28 cellular contexts compared by ENCODE assay signal in the genomic region with DNA sequence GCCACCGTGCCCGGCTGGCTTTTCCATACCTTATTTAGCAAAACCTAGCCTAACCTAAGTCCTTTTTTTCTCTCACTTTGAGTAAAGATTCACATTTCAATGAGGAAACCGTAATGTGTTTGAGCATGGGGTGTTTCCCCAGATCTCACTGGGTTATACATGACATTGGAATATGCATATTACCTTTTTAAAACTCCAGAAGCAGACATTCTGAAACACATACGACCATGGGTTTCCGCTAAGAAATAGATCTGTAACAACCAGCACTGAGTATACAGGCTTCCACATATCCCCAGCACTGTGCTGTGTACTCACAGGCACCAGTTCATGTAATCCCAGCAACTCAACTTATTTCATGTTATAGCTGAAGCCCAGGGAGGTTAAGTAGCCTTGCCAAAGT. TPM values are rescaled to one million over a fixed set of nuclear protein-coding genes. Genes with fewer than 3 reads are reported as not detected.
DNase-seq lines count a peak whose midpoint lies in the region; ATAC-seq, FAIRE-seq and TF ChIP-seq lines count a peak whose summit lies in the region.
"Had no signal": no experiment of that assay in that cellular context is flagged by ENCODE, and none has a peak within 500 bp of the region (broad histone marks: within the 10 kb centered on the region; RNA-seq: fewer than 3 reads in every experiment).

No MANE protein-coding gene starts in this region.

- 88 to 92% methylated on average over 5 of the region's 5 CpGs for WGBS in heart right ventricle, 2 donors
- 11% methylated on average over 5 of the region's 5 CpGs for WGBS in GM12878 (ENCODE audit: insufficient coverage, insufficient replicate concordance, low lambda C conversion rate, missing lambda C conversion rate)
- 87% methylated on average over 5 of the region's 5 CpGs for WGBS in suprapubic skin

- ATAC-seq in heart right ventricle (no peak), GM12878 (peak; percentile 42)
- ATAC-seq: gastrocnemius medialis, HepG2, sciatic nerve had no signal

- POLR2A ChIA-PET in GM12878 (lab: Charles Lee): no interaction called here

- TF ChIP-seq EP300 in GM12878 (IDR thresholded peaks at IDR 0.05; ENCODE audit: borderline replicate concordance in 1 of 2, control insufficient read depth in 1 of 2, low read depth in 2 of 2, low read length in 2 of 2) (no peak), suprapubic skin (IDR thresholded peaks at IDR 0.05) (no peak)

- RAD21 ChIA-PET in GM12878 (lab: Charles Lee; ENCODE audit: unreplicated experiment): interaction anchor here (0.6 kb wide), 1 partner anchor 215 kb away, joined by 3 read pairs; no protein-coding TSS in a partner anchor

- H3K79me2 ChIP-seq in GM12878 (ENCODE audit: control insufficient read depth, insufficient read depth, low read length): no peaks in the 10 kb centered on the region

- H3K9me3 ChIP-seq in cardiac muscle cell (ENCODE audit: low read depth): no peaks in the 10 kb centered on the region
- H3K9me3 ChIP-seq in heart right ventricle: no peaks in the 10 kb centered on the region
- H3K9me3 ChIP-seq in GM12878 (replicated peaks; ENCODE audit: control insufficient read depth, insufficient read depth, low read length): no peaks in the 10 kb centered on the region
- no peaks in the 10 kb centered on the region for H3K9me3 ChIP-seq in suprapubic skin
- H3K9me3 ChIP-seq: esophagus squamous epithelium, gastrocnemius medialis had no signal

- DNase-seq in cardiac muscle cell (ENCODE audit: low read depth in 1 of 2, low spot score in 1 of 2) (no peak), heart right ventricle (no peak), GM12878 (ENCODE audit: low read depth, low spot score) (no peak), osteocyte (ENCODE audit: extremely low spot score, unreplicated experiment) (no peak), SKM-1 (lab: John Stamatoyannopoulos, UW; ENCODE audit: unreplicated experiment) (no peak), mesothelial cell of epicardium (ENCODE audit: low spot score in 2 of 2, unreplicated experiment in 2 of 2) (no peak), suprapubic skin (ENCODE audit: low spot score in 2 of 2) (no peak)
- DNase-seq: activated CD4-positive, alpha-beta T cell treated with anti-CD3 and anti-CD28 coated beads, Interleukin-2, amount 10 ng/mL, durations not matched to agents 24 days and 14 days; activated naive CD4-positive, alpha-beta T cell; C1 segment of cervical spinal cord; cortex of kidney; endodermal cell; esophagus squamous epithelium; gastrocnemius medialis; H9; NCI-H1694; NCI-H2171; NCI-H524; NK-92 treated with Interleukin-12 subunit alpha and Interleukin-12 subunit beta, amount 100 ng/mL, for 24 hours; SIG-M5 had no signal

- H3K9ac ChIP-seq in GM12878 (ENCODE audit: control insufficient read depth, insufficient read depth, low read length): no peak overlapping the region

- SMC1A ChIA-PET in GM12878 (lab: Charles Lee; ENCODE audit: uncharacterized antibody, unreplicated experiment): interaction anchor here (0.6 kb wide), 1 partner anchor 38 kb away, joined by 3 read pairs; no protein-coding TSS in a partner anchor

- intact Hi-C loops in heart right ventricle (cut with DNase I) (no loop called here), GM12878 (cut with micrococcal nuclease; ENCODE audit: unreplicated experiment) (no loop called here)

- no TSS peak for BruUV-seq in GM12878 (replicated peaks; lab: Mats Ljungman, UMichigan)

- no peak for TF ChIP-seq CTCF in cardiac muscle cell (IDR thresholded peaks at IDR 0.05; ENCODE audit: low read depth, low read length)
- TF ChIP-seq CTCF in heart right ventricle (IDR thresholded peaks at IDR 0.05): no peak
- no peak for TF ChIP-seq CTCF in GM12878 (IDR thresholded peaks at IDR 0.05 in 2 of 3, conservative IDR thresholded peaks at IDR 0.05 in 1 of 3; ENCODE audit: control insufficient read depth in 2 of 3, extremely low read depth in 1 of 3, insufficient read depth in 1 of 3, low read depth in 3 of 3, low read length in 3 of 3)
- no peak for TF ChIP-seq CTCF in osteocyte (IDR thresholded peaks at IDR 0.05)
- no peak for TF ChIP-seq CTCF in mesothelial cell of epicardium (IDR thresholded peaks at IDR 0.05; ENCODE audit: unreplicated experiment)
- no peak for TF ChIP-seq CTCF in suprapubic skin (IDR thresholded peaks at IDR 0.05)

- H3K27ac Mint-ChIP-seq in osteocyte (ENCODE audit: unreplicated experiment): peak overlapping the region; percentile 80
- no peak overlapping the region for H3K27ac Mint-ChIP-seq in mesothelial cell of epicardium
- H3K27ac Mint-ChIP-seq: activated CD4-positive, alpha-beta T cell treated with anti-CD3 and anti-CD28 coated beads, Interleukin-2, amount 10 ng/mL, durations not matched to agents 24 days and 14 days; endodermal cell; progenitor cell of endocrine pancreas had no signal

- FAIRE-seq in GM12878 (lab: Jason Lieb, UNC): no peak
- FAIRE-seq: bronchial epithelial cell, D721Med, GM12892, HepG2, urothelium cell line had no signal

- H3K36me3 Mint-ChIP-seq in osteocyte (ENCODE audit: unreplicated experiment) (no peaks in the 10 kb centered on the region), mesothelial cell of epicardium (no peaks in the 10 kb centered on the region)

- CTCF ChIA-PET in GM12878 (lab: Yijun Ruan, JAX): no interaction called here

- TF ChIP-seq POLR2A in GM12878 (IDR thresholded peaks at IDR 0.05; ENCODE audit: low read depth, low read length) (no peak), suprapubic skin (IDR thresholded peaks at IDR 0.05) (no peak)

- H3K4me3 ChIP-seq in cardiac muscle cell: no peak overlapping the region
- no peak overlapping the region for H3K4me3 ChIP-seq in heart right ventricle
- H3K4me3 ChIP-seq in GM12878: no peak overlapping the region
- no peak overlapping the region for H3K4me3 ChIP-seq in suprapubic skin
- H3K4me3 ChIP-seq: esophagus squamous epithelium, gastrocnemius medialis had no signal

- H3K4me2 ChIP-seq in GM12878 (ENCODE audit: control insufficient read depth, insufficient read depth): no peak overlapping the region

- no peak overlapping the region for H2AFZ ChIP-seq in GM12878 (ENCODE audit: control insufficient read depth, low read depth, low read length)

- no peak for TF ChIP-seq RAD21 in GM12878 (IDR thresholded peaks at IDR 0.05; ENCODE audit: insufficient read depth, low read depth, low read length)

- H3K27me3 Mint-ChIP-seq in osteocyte (ENCODE audit: unreplicated experiment) (no peaks in the 10 kb centered on the region), mesothelial cell of epicardium (ENCODE audit: low read depth) (no peaks in the 10 kb centered on the region)
- H3K27me3 Mint-ChIP-seq: activated CD4-positive, alpha-beta T cell treated with anti-CD3 and anti-CD28 coated beads, Interleukin-2, amount 10 ng/mL, durations not matched to agents 24 days and 14 days had no signal

- H3K4me1 ChIP-seq in cardiac muscle cell (ENCODE audit: low read depth) (peaks cover 35% of the 10 kb centered on the region), heart right ventricle (peaks cover 15 to 32% (median 17%) of the 10 kb centered on the region in 9 donors), GM12878 (ENCODE audit: control insufficient read depth, insufficient read depth, low read length) (no peaks in the 10 kb centered on the region), suprapubic skin (peaks cover 31% of the 10 kb centered on the region)

- H3K4me1 Mint-ChIP-seq in osteocyte (ENCODE audit: unreplicated experiment) (peaks cover 45% of the 10 kb centered on the region), mesothelial cell of epicardium (peaks cover 20% of the 10 kb centered on the region)
- H3K4me1 Mint-ChIP-seq: endodermal cell had no signal

- H4K20me1 ChIP-seq in GM12878 (ENCODE audit: control insufficient read depth, insufficient read depth): no peaks in the 10 kb centered on the region

- H3K4me3 Mint-ChIP-seq in osteocyte (ENCODE audit: unreplicated experiment) (no peak overlapping the region), mesothelial cell of epicardium (no peak overlapping the region)
- H3K4me3 Mint-ChIP-seq: activated CD4-positive, alpha-beta T cell treated with anti-CD3 and anti-CD28 coated beads, Interleukin-2, amount 10 ng/mL, durations not matched to agents 24 days and 14 days; endodermal cell; H9 had no signal

- H3K27me3 ChIP-seq in cardiac muscle cell (no peaks in the 10 kb centered on the region), heart right ventricle (no peaks in the 10 kb centered on the region), GM12878 (replicated peaks in 1 of 2; ENCODE audit: control insufficient read depth in 2 of 2, insufficient read depth in 2 of 2, low read length in 1 of 2) (no peaks in the 10 kb centered on the region), suprapubic skin (no peaks in the 10 kb centered on the region)
- H3K27me3 ChIP-seq: esophagus squamous epithelium, gastrocnemius medialis had no signal

- H3K9me3 Mint-ChIP-seq in osteocyte (ENCODE audit: unreplicated experiment): no peaks in the 10 kb centered on the region
- H3K9me3 Mint-ChIP-seq in mesothelial cell of epicardium: no peaks in the 10 kb centered on the region
- H3K9me3 Mint-ChIP-seq: activated CD4-positive, alpha-beta T cell treated with anti-CD3 and anti-CD28 coated beads, Interleukin-2, amount 10 ng/mL, durations not matched to agents 24 days and 14 days; endodermal cell; H9 had no signal

- in situ Hi-C loops in GM12878 (cut with MboI): no loop called here

- H3K27ac ChIP-seq in cardiac muscle cell (peak overlapping the region; percentile 88), heart right ventricle (no peak overlapping the region), GM12878 (ENCODE audit: control insufficient read depth, insufficient read depth) (no peak overlapping the region), suprapubic skin (no peak overlapping the region)
- H3K27ac ChIP-seq: HL-60 had no signal

- no peaks in the 10 kb centered on the region for H3K36me3 ChIP-seq in cardiac muscle cell
- H3K36me3 ChIP-seq in heart right ventricle: no peaks in the 10 kb centered on the region
- H3K36me3 ChIP-seq in GM12878 (ENCODE audit: control insufficient read depth in 2 of 2, insufficient read depth in 2 of 2, low read length in 1 of 2): no peaks in the 10 kb centered on the region
- no peaks in the 10 kb centered on the region for H3K36me3 ChIP-seq in suprapubic skin
- H3K36me3 ChIP-seq: esophagus squamous epithelium, gastrocnemius medialis had no signal

RNA-seq across cellular contexts. Expression of gene FOSL2, which starts 41.0 kb away (rescaled TPM):
- total RNA-seq in cardiac muscle cell (2.9 and 3.5 TPM in 2 replicates), heart right ventricle (100 to 1,000 TPM in 1 of 10 donors, 10 to 100 TPM in 9; 29.7 to 182 (median 60.3) TPM), GM12878 (2014; rRNA removed) (0.16 and 0.40 TPM in 2 replicates), GM12878 (2014; rRNA removed; fragmentation: Illumina TruSeq; extraction: Trizol) (0.14 and 0.36 TPM in 2 replicates), GM12878 (2021) (1.3 and 1.9 TPM in 2 replicates), osteocyte (82.6 and 83.2 TPM in 2 replicates), mesothelial cell of epicardium (60.3 to 62.3 TPM (median 60.5 TPM) in 3 replicates), suprapubic skin (100 to 1,000 TPM; 298 to 370 (median 337) TPM)
- polyA plus RNA-seq in cardiac muscle cell (2.0 TPM in 2 replicates), heart right ventricle (10 to 100 TPM; 16.5 to 24.0 TPM), GM12878 (2011; rRNA removed) (0.53 and 0.67 TPM in 2 replicates), GM12878 (2014; fragmentation: Illumina TruSeq; extraction: Trizol) (0.37 and 0.40 TPM in 2 replicates), GM12878 (2014; fragmentation: Nextera tagmentation; extraction: Ambion mirVana) (under 1 TPM; 0.05 TPM), GM12878 (2014; rRNA removed) (0.32 and 0.36 TPM in 2 replicates), GM12878 (2016; fragmentation: Nextera tagmentation; extraction: Ambion mirVana) (under 1 TPM; 0.13 to 0.21 TPM)
- total RNA-seq in GM12878 (2013; cell fraction: nucleolus; rRNA removed): 2.5 and 2.9 TPM in 2 replicates
- 0.41 TPM for polyA plus RNA-seq in GM12878 (2011; ENCODE audit: low read depth)
- 0.60 TPM in 2 replicates for polyA plus RNA-seq in GM12878 (2011; cell fraction: cytosol; rRNA removed)
- 1.4 TPM in 2 replicates for polyA plus RNA-seq in GM12878 (2011; cell fraction: nucleus; rRNA removed)
- 0.96 and 1.7 TPM in 2 replicates for polyA plus RNA-seq in GM12878 (2012)
- 0.59 and 1.1 TPM in 2 replicates for polyA minus RNA-seq in GM12878 (2011; rRNA and poly(A)+ RNA removed)
- 1.1 and 5.9 TPM in 2 replicates for polyA minus RNA-seq in GM12878 (2011; cell fraction: cytosol; rRNA and poly(A)+ RNA removed)
- 1.1 and 1.8 TPM in 2 replicates for polyA minus RNA-seq in GM12878 (2011; cell fraction: nucleus; rRNA and poly(A)+ RNA removed)
